8 cellular contexts compared by ENCODE assay signal in the genomic region with DNA sequence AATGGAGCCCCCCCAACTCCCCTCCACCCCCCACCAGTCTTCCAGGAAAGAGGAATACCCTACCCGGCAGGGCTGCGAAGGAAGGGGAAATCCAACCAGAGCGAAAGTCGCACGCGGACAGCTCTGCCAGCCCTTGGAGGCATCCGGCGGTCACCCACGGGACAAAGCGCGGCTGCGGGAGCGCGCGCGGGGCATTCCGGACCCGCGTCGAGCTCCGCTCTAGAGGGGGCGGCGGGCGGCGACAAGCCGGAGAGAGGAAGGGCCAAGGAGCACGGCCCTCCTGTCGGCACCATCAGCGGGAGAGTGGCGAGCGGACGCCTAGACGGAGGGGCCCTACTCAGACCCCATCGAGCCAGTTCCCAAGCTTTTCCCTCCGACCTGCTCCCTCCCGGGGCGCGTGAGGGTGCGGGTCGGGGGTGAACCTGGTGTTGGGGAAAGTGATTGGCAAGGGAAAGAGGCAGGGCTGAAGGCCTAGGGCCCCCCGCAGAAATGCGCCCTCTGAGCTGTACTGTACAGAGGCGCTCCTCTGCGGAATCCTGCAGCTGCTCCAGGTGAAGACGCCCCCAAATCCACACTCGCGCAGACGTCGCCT. TPM values are rescaled to one million over a fixed set of nuclear protein-coding genes. Genes with fewer than 3 reads are reported as not detected.
DNase-seq lines count a peak whose midpoint lies in the region; ATAC-seq and FAIRE-seq lines count a peak whose summit lies in the region.

No MANE protein-coding gene starts in this region.

- POLR2A ChIA-PET in activated CD4-positive, alpha-beta T cell treated with anti-CD3 and anti-CD28 coated beads for 36 hours (lab: Charles Lee): interaction anchor here (0.5 to 0.6 kb wide), 3 partner anchors 63 to 206 kb away, joined by 3 to 6 read pairs (median 3); no protein-coding TSS in a partner anchor

- H3K36me3 Mint-ChIP-seq in activated CD4-positive, alpha-beta T cell treated with anti-CD3 and anti-CD28 coated beads for 36 hours (ENCODE audit: low read depth): no peaks in the 10 kb centered on the region
- no peaks in the 10 kb centered on the region for H3K36me3 Mint-ChIP-seq in activated naive CD4-positive, alpha-beta T cell treated with anti-CD3 and anti-CD28 coated beads, Interleukin-2, amount 50 U/mL, for 24 hours

- no CpG with 5 or more reads among the region's 49 CpGs for WGBS in iPS DF 6.9 (ENCODE audit: insufficient coverage, insufficient read length)

- H3K9me3 ChIP-seq in iPS DF 6.9 (ENCODE audit: control insufficient read depth, insufficient read depth, low read length): no peaks in the 10 kb centered on the region

- H3K36me3 ChIP-seq in iPS DF 6.9 (ENCODE audit: control insufficient read depth, insufficient read depth, low read length): no peaks in the 10 kb centered on the region

- peaks cover 24% of the 10 kb centered on the region for H3K27me3 ChIP-seq in iPS DF 6.9 (ENCODE audit: control insufficient read depth, insufficient read depth, low read length)

- FAIRE-seq in HTR-8/SVneo (lab: Jason Lieb, UNC): no peak

- no peak overlapping the region for H3K27ac ChIP-seq in iPS DF 6.9 (ENCODE audit: low read length)

- intact Hi-C loops in activated CD4-positive, alpha-beta T cell treated with anti-CD3 and anti-CD28 coated beads for 36 hours (cut with DNase I, micrococcal nuclease): loop anchor here (1.0 to 5.0 kb wide), 5 partner anchors 36 to 128 kb away; a partner anchor contains a TSS

- H3K9me3 Mint-ChIP-seq in activated CD4-positive, alpha-beta T cell treated with anti-CD3 and anti-CD28 coated beads for 36 hours (ENCODE audit: low read depth): no peaks in the 10 kb centered on the region
- no peaks in the 10 kb centered on the region for H3K9me3 Mint-ChIP-seq in activated naive CD4-positive, alpha-beta T cell treated with anti-CD3 and anti-CD28 coated beads, Interleukin-2, amount 50 U/mL, for 24 hours

- peak overlapping the region; percentile 60 for H3K4me3 Mint-ChIP-seq in activated CD4-positive, alpha-beta T cell treated with anti-CD3 and anti-CD28 coated beads for 36 hours
- H3K4me3 Mint-ChIP-seq in activated naive CD4-positive, alpha-beta T cell treated with anti-CD3 and anti-CD28 coated beads, Interleukin-2, amount 50 U/mL, for 24 hours: peak overlapping the region; percentile 75

- CTCF ChIA-PET in activated CD4-positive, alpha-beta T cell treated with anti-CD3 and anti-CD28 coated beads for 36 hours (lab: Charles Lee): interaction anchor here (0.6 to 3.0 kb wide), 21 partner anchors 8 to 368 kb away, joined by 3 to 16 read pairs (median 4); a partner anchor contains a TSS

- ATAC-seq in activated CD4-positive, alpha-beta T cell treated with anti-CD3 and anti-CD28 coated beads for 36 hours: peak; percentile 6
- peak; percentile 6 for ATAC-seq in HG03064 (IDR thresholded peaks at IDR 0.05; ENCODE audit: low read depth, unreplicated experiment)

- no peaks in the 10 kb centered on the region; the same call in 1 of the 2 replicates for H3K4me1 ChIP-seq in iPS DF 6.9 (ENCODE audit: control insufficient read depth, insufficient read depth, low read length)

- H3K4me1 Mint-ChIP-seq in activated CD4-positive, alpha-beta T cell treated with anti-CD3 and anti-CD28 coated beads for 36 hours: peaks cover 47% of the 10 kb centered on the region
- peaks cover 40% of the 10 kb centered on the region for H3K4me1 Mint-ChIP-seq in activated naive CD4-positive, alpha-beta T cell treated with anti-CD3 and anti-CD28 coated beads, Interleukin-2, amount 50 U/mL, for 24 hours

- peak overlapping the region; percentile 49 for H3K27ac Mint-ChIP-seq in activated CD4-positive, alpha-beta T cell treated with anti-CD3 and anti-CD28 coated beads for 36 hours
- H3K27ac Mint-ChIP-seq in activated naive CD4-positive, alpha-beta T cell treated with anti-CD3 and anti-CD28 coated beads, Interleukin-2, amount 50 U/mL, for 24 hours: no peak overlapping the region

- peak overlapping the region; percentile 34; the same call in 1 of the 2 replicates for H3K4me3 ChIP-seq in iPS DF 6.9 (ENCODE audit: low read length)

- DNase-seq in activated CD4-positive, alpha-beta T cell treated with anti-CD3 and anti-CD28 coated beads for 36 hours: peak; percentile 47
- no peak for DNase-seq in activated CD4-positive, alpha-beta T cell treated with anti-CD3 and anti-CD28 coated beads for 1 hour
- no peak for DNase-seq in iPS DF 6.9 (ENCODE audit: low read depth, low spot score)
- DNase-seq in stimulated activated CD4-positive, alpha-beta T cell treated with anti-CD3 and anti-CD28 coated beads, Interleukin-15, amount 100 ng/mL, for 24 hours: peak; percentile 30
- DNase-seq in RKO (ENCODE audit: low spot score): no peak
- no peak for DNase-seq in HTR-8/SVneo (ENCODE audit: insufficient read length, low spot score)

- H3K27me3 Mint-ChIP-seq in activated CD4-positive, alpha-beta T cell treated with anti-CD3 and anti-CD28 coated beads for 36 hours: peaks cover 31% of the 10 kb centered on the region
- peaks cover 5% of the 10 kb centered on the region for H3K27me3 Mint-ChIP-seq in activated naive CD4-positive, alpha-beta T cell treated with anti-CD3 and anti-CD28 coated beads, Interleukin-2, amount 50 U/mL, for 24 hours

RNA-seq across cellular contexts. Expression of a gene that starts 0.4 kb away (rescaled TPM):
- total RNA-seq in activated CD4-positive, alpha-beta T cell treated with anti-CD3 and anti-CD28 coated beads for 36 hours: 100 to 1,000 TPM; 223 to 239 TPM

RNA-seq across cellular contexts. Expression of a gene that starts 36.6 kb away (rescaled TPM):
- 10 to 100 TPM; 15.3 to 17.2 TPM for total RNA-seq in activated CD4-positive, alpha-beta T cell treated with anti-CD3 and anti-CD28 coated beads for 36 hours

Comparison
In these comparisons a context has a peak if more than half of its experiments do, and no peak if none do; other contexts are left out.
1. DNase-seq: peak in activated CD4-positive, alpha-beta T cell treated with anti-CD3 and anti-CD28 coated beads for 36 hours (single experiment) and stimulated activated CD4-positive, alpha-beta T cell treated with anti-CD3 and anti-CD28 coated beads, Interleukin-15, amount 100 ng/mL, for 24 hours (single experiment); none in activated CD4-positive, alpha-beta T cell treated with anti-CD3 and anti-CD28 coated beads for 1 hour (single experiment), iPS DF 6.9 (single experiment), RKO (single experiment) and HTR-8/SVneo (single experiment).